2 cellular contexts compared by ENCODE assay signal in genomic region chr2:234847639-234848038, GRCh38.
TF ChIP-seq lines count a peak whose summit lies in the region.

No MANE protein-coding gene starts in this region.

TF ChIP-seq in HepG2, 621 proteins besides CTCF, POLR2A, EP300 and RAD21 (continued from another document and continues in another):
- TF ChIP-seq ZKSCAN5 (CRISPR knock-in tag; IDR thresholded peaks at IDR 0.05) (0 out of 2 replicates have a peak, but pooled peaks have one; percentile 59), MED8 (CRISPR knock-in tag; IDR thresholded peaks at IDR 0.05; ENCODE audit: insufficient replicate concordance) (no peak), MLLT10 (CRISPR knock-in tag; IDR thresholded peaks at IDR 0.05) (no peak), ZNF232 (CRISPR knock-in tag; IDR thresholded peaks at IDR 0.05; ENCODE audit: borderline replicate concordance) (0 out of 2 replicates have a peak, but pooled peaks have one; percentile 0), HDAC1 (CRISPR knock-in tag; IDR thresholded peaks at IDR 0.05) (peak; percentile 44; the same call in 1 of the 2 replicates), DRAP1 (CRISPR knock-in tag; IDR thresholded peaks at IDR 0.05) (no peak), ZNF337 (CRISPR knock-in tag; IDR thresholded peaks at IDR 0.05; ENCODE audit: borderline replicate concordance, low read depth) (no peak), TCF7L2 (IDR thresholded peaks at IDR 0.05; ENCODE audit: low read depth, low read length) (no peak), IRF2 (CRISPR knock-in tag; IDR thresholded peaks at IDR 0.05) (no peak), ZNF747 (CRISPR knock-in tag; IDR thresholded peaks at IDR 0.05; ENCODE audit: borderline replicate concordance) (no peak), ATF4 (CRISPR knock-in tag; IDR thresholded peaks at IDR 0.05) (no peak), ZSCAN5A (CRISPR knock-in tag; IDR thresholded peaks at IDR 0.05; ENCODE audit: borderline replicate concordance) (no peak), NR2F2 (IDR thresholded peaks at IDR 0.05; ENCODE audit: borderline replicate concordance, low read depth) (no peak), JUNB (CRISPR knock-in tag; IDR thresholded peaks at IDR 0.05; ENCODE audit: borderline replicate concordance) (no peak), ATF7-NPFF (CRISPR knock-in tag; IDR thresholded peaks at IDR 0.05; ENCODE audit: low read depth) (peak; percentile 55; the same call in 1 of the 2 replicates), TRAFD1 (CRISPR knock-in tag; IDR thresholded peaks at IDR 0.05; ENCODE audit: borderline replicate concordance) (no peak), NFATC3 (CRISPR knock-in tag; IDR thresholded peaks at IDR 0.05) (no peak), JARID2 (CRISPR knock-in tag; IDR thresholded peaks at IDR 0.05; ENCODE audit: insufficient replicate concordance) (no peak), ZNF629 (CRISPR knock-in tag; conservative IDR thresholded peaks at IDR 0.05) (peak; percentile 94), MYC (CRISPR knock-in tag; IDR thresholded peaks at IDR 0.05; ENCODE audit: borderline replicate concordance) (0 out of 2 replicates have a peak, but pooled peaks have one; percentile 11), ZNF574 (CRISPR knock-in tag; IDR thresholded peaks at IDR 0.05) (no peak), MZF1 (CRISPR knock-in tag; IDR thresholded peaks at IDR 0.05; ENCODE audit: borderline replicate concordance) (no peak), SOX6 (IDR thresholded peaks at IDR 0.05) (no peak), SOX6 (CRISPR knock-in tag; IDR thresholded peaks at IDR 0.05) (peak; percentile 16; the same call in 1 of the 2 replicates), TSC22D2 (CRISPR knock-in tag; IDR thresholded peaks at IDR 0.05; ENCODE audit: borderline replicate concordance) (no peak), ZNF709 (CRISPR knock-in tag; IDR thresholded peaks at IDR 0.05) (0 out of 2 replicates have a peak, but pooled peaks have one; percentile 15), REL (CRISPR knock-in tag; conservative IDR thresholded peaks at IDR 0.05) (no peak), ZNF780A (CRISPR knock-in tag; IDR thresholded peaks at IDR 0.05) (no peak), KDM1A (CRISPR knock-in tag; IDR thresholded peaks at IDR 0.05) (peak; percentile 78; the same call in 1 of the 2 replicates), ZNF816 (CRISPR knock-in tag; IDR thresholded peaks at IDR 0.05; ENCODE audit: borderline replicate concordance) (no peak)

TF ChIP-seq in WTC11, 78 proteins besides CTCF, POLR2A, EP300 and RAD21:
- no peak for TF ChIP-seq PRDM15 (CRISPR knock-in tag; IDR thresholded peaks at IDR 0.05)
- no peak for TF ChIP-seq MAX (CRISPR knock-in tag; IDR thresholded peaks at IDR 0.05)
- no peak for TF ChIP-seq CREB1 (CRISPR knock-in tag; IDR thresholded peaks at IDR 0.05)
- no peak for TF ChIP-seq OVOL2 (CRISPR knock-in tag; IDR thresholded peaks at IDR 0.05; ENCODE audit: borderline replicate concordance)
- TF ChIP-seq NR2C2 (CRISPR knock-in tag; IDR thresholded peaks at IDR 0.05), result no peak
- no peak for TF ChIP-seq FOXJ3 (CRISPR knock-in tag; IDR thresholded peaks at IDR 0.05; ENCODE audit: borderline replicate concordance)
- no peak for TF ChIP-seq ERG (CRISPR knock-in tag; IDR thresholded peaks at IDR 0.05)
- TF ChIP-seq GABPB1 (CRISPR knock-in tag; IDR thresholded peaks at IDR 0.05), result no peak
